8 cellular contexts compared by ENCODE assay signal in the genomic region with DNA sequence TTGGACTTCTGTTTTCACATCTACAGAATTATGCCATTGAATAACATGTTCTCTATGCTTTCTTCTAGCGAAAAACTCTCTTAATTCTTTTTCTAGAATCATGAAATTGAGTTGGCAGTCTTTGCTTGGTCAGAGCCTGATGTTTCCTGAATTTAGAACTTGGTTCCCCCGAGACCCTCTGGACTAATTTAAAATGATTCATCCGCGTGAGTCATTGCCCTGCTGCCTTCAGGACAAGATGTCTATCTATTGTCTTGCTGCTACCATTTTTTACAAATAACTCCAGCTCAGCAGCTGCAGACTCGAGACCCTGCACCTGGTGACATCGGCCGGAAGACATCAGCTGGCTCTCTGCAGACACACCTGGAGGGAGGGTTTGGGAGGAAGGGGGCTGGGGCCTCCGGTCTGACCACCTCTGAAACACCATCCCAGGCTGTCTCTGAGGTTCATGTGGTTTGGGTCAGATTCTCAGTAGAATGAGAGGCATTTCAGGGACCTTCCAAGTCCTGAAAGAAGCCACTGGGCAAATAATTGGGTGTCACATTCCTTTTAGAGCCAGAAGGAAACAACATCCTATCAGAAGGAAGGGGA. TPM values are rescaled to one million over a fixed set of nuclear protein-coding genes. Genes with fewer than 3 reads are reported as not detected.
DNase-seq lines count a peak whose midpoint lies in the region; ATAC-seq and TF ChIP-seq lines count a peak whose summit lies in the region.

No MANE protein-coding gene starts in this region.

- H3K27ac ChIP-seq in DOHH2 (ENCODE audit: low read depth, low read length): peak overlapping the region; percentile 77
- peak overlapping the region; percentile 96 for H3K27ac ChIP-seq in osteoblast (ENCODE audit: low read depth, low read length)

- H3K9me3 ChIP-seq in DOHH2 (ENCODE audit: control insufficient read depth, insufficient read depth, low read length): no peaks in the 10 kb centered on the region
- H3K9me3 ChIP-seq in osteoblast (ENCODE audit: low read depth, low read length): no peaks in the 10 kb centered on the region

- H3K4me1 ChIP-seq in DOHH2 (ENCODE audit: control insufficient read depth, low read length) (peaks cover 83% of the 10 kb centered on the region), osteoblast (ENCODE audit: insufficient read depth, low read length) (peaks cover 58% of the 10 kb centered on the region)

- H3K36me3 Mint-ChIP-seq in effector memory CD8-positive, alpha-beta T cell (ENCODE audit: insufficient read depth): peaks cover 66% of the 10 kb centered on the region

- H3K9me3 Mint-ChIP-seq in effector memory CD8-positive, alpha-beta T cell: no peaks in the 10 kb centered on the region

- H3K4me1 Mint-ChIP-seq in effector memory CD8-positive, alpha-beta T cell (ENCODE audit: low read depth in 2 of 2): peaks cover 62 to 73% of the 10 kb centered on the region in 2 donors

- H3K79me2 ChIP-seq in DOHH2 (ENCODE audit: control insufficient read depth, low read length) (no peaks in the 10 kb centered on the region), osteoblast (ENCODE audit: insufficient read depth, low read length) (peaks cover 4% of the 10 kb centered on the region)

- no peaks in the 10 kb centered on the region for H3K9me2 ChIP-seq in DOHH2 (replicated peaks; ENCODE audit: control insufficient read depth, low read length)

- H3K36me3 ChIP-seq in DOHH2 (ENCODE audit: control insufficient read depth, low read length): no peaks in the 10 kb centered on the region
- no peaks in the 10 kb centered on the region for H3K36me3 ChIP-seq in osteoblast (ENCODE audit: insufficient read depth, low read length)

- no peaks in the 10 kb centered on the region for H3K27me3 ChIP-seq in DOHH2 (ENCODE audit: control insufficient read depth, low read length)
- H3K27me3 ChIP-seq in osteoblast (ENCODE audit: insufficient read depth, low read length): no peaks in the 10 kb centered on the region

- H3K4me3 Mint-ChIP-seq in effector memory CD8-positive, alpha-beta T cell: peak overlapping the region in 1 of 2 donors; percentile 89

- H3K4me3 ChIP-seq in DOHH2 (ENCODE audit: low read length): peak overlapping the region; percentile 58
- H3K4me3 ChIP-seq in osteoblast (ENCODE audit: insufficient read depth, low read length): peak overlapping the region; percentile 56

- H3K27me3 Mint-ChIP-seq in effector memory CD8-positive, alpha-beta T cell: no peaks in the 10 kb centered on the region

- ATAC-seq in effector memory CD8-positive, alpha-beta T cell (replicated peaks): no peak

- no peak overlapping the region for H2AFZ ChIP-seq in osteoblast (ENCODE audit: low read length)

- H3K4me2 ChIP-seq in DOHH2 (ENCODE audit: low read length) (peak overlapping the region; percentile 70), osteoblast (ENCODE audit: insufficient read depth, low read length) (peak overlapping the region; percentile 74)

- TF ChIP-seq CTCF in DOHH2 (IDR thresholded peaks at IDR 0.05; ENCODE audit: low read depth, low read length, poor library complexity, severe bottlenecking) (no peak), osteoblast (IDR thresholded peaks at IDR 0.05; ENCODE audit: extremely low read depth, low read depth, low read length) (no peak)

- no peak overlapping the region for H3K27ac Mint-ChIP-seq in effector memory CD8-positive, alpha-beta T cell

- DNase-seq in H4 (ENCODE audit: low spot score): peak; percentile 31
- DNase-seq in NAMALWA (ENCODE audit: low spot score): peak; percentile 75
- DNase-seq in activated CD4-positive, alpha-beta T cell treated with anti-CD3 and anti-CD28 coated beads for 48 hours: peak; percentile 53
- DNase-seq in effector memory CD8-positive, alpha-beta T cell: peak in 2 of 3 experiments; percentile 32 to 36
- no peak for DNase-seq in osteoblast (ENCODE audit: insufficient read length, low spot score, missing footprints)
- no peak for DNase-seq in D341Med (ENCODE audit: low spot score)
- no peak for DNase-seq in hippocampal formation (lab: John Stamatoyannopoulos, UW)

- H3F3A ChIP-seq in DOHH2 (ENCODE audit: control insufficient read depth, insufficient read depth): peaks cover 22% of the 10 kb centered on the region

- no peaks in the 10 kb centered on the region for H4K20me1 ChIP-seq in DOHH2 (ENCODE audit: control insufficient read depth, insufficient read depth, low read depth, low read length)
- H4K20me1 ChIP-seq in osteoblast (ENCODE audit: insufficient read depth, low read length): no peaks in the 10 kb centered on the region

RNA-seq across cellular contexts. Expression of a gene that starts 20.9 kb away (rescaled TPM):
- total RNA-seq in H4 (2014; rRNA removed; shearing (Covaris generic)): 2.9 and 3.9 TPM in 2 replicates
- 50.1 and 52.1 TPM in 2 replicates for total RNA-seq in osteoblast

Comparison
In these comparisons a context has a peak if more than half of its experiments do, and no peak if none do; other contexts are left out.
1. DNase-seq: peak in H4 (single experiment), NAMALWA (single experiment), activated CD4-positive, alpha-beta T cell treated with anti-CD3 and anti-CD28 coated beads for 48 hours (single experiment) and effector memory CD8-positive, alpha-beta T cell (2 of 3); none in osteoblast (single experiment), D341Med (single experiment) and hippocampal formation (0 of 2).
2. RNA of a gene that starts 20.9 kb away (total RNA-seq): 50.1 to 52.1 TPM in osteoblast; 2.9 to 3.9 TPM in H4; every median in the first group is over 10 times any median in the second.